ENCODE assay signal across 10 cellular contexts in the genomic region with DNA sequence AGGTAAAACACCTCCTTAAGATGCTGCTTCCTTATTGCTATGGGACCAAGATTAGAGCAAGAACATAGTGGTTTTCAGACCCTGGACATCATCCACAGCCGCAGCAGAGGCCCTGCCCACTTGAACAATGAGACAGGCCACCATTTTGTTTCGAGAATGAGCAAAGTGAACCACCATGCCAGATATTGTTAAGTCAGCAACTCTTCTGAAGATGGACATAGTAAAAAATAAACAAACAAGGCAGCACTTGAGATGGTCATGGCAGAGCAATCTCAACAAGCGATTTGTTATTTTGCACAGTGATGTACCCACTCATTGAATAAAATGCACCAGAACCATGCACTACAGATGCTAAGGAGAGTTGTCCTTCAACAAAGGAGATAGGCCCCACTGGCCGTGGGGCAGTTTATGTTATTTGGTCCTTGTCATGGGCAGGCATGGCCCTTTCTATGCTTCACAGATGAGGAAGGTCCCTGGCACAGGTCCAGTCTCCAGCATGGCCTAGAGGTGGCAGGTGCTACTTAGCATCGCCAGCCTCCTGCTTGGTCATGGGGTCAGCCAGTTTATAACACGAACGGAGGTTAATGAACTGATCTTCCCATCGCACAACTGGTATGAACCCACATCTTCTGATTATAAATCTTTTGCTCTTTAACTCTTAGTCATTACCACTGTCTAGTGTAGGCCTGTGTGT.
DNase-seq lines count a peak whose midpoint lies in the region; ATAC-seq and TF ChIP-seq lines count a peak whose summit lies in the region.
"Had no signal": no experiment of that assay in that cellular context is flagged by ENCODE, and none has a peak within 500 bp of the region (broad histone marks: within the 10 kb centered on the region; RNA-seq: fewer than 3 reads in every experiment).

No MANE protein-coding gene starts in this region.

- H3K36me3 ChIP-seq in OCI-LY1 (ENCODE audit: insufficient read depth, low read length): peaks cover 97% of the 10 kb centered on the region
- H3K36me3 ChIP-seq: SJSA1 had no signal

- H3K4me2 ChIP-seq in OCI-LY1 (ENCODE audit: low read length): no peak overlapping the region; the same call in 1 of the 2 replicates

- TF ChIP-seq CTCF in OCI-LY1 (IDR thresholded peaks at IDR 0.05; ENCODE audit: low read length): no peak

- H3K4me1 ChIP-seq in OCI-LY1 (ENCODE audit: insufficient read depth, low read length, severe bottlenecking): peaks cover 49% of the 10 kb centered on the region
- H3K4me1 ChIP-seq: SJSA1 had no signal

- H3K4me3 ChIP-seq in OCI-LY1 (ENCODE audit: low read depth, low read length, poor library complexity, severe bottlenecking): no peak overlapping the region
- H3K4me3 ChIP-seq: SJSA1 had no signal

- intact Hi-C loops in dendritic cell treated with granulocyte-macrophage colony-stimulating factor and Interleukin-4, amounts not matched to agents 40 ng/mL and 50 ng/mL, for 4 days (cut with micrococcal nuclease): no loop called here

- no peaks in the 10 kb centered on the region for H3K9me3 Mint-ChIP-seq in stimulated activated naive CD8-positive, alpha-beta T cell treated with anti-CD3 and anti-CD28 coated beads, Interleukin-15, Interleukin-2, amounts not matched to agents 100 ng/mL and 50 ng/mL, for 24 hours
- H3K9me3 Mint-ChIP-seq in dendritic cell treated with granulocyte-macrophage colony-stimulating factor and Interleukin-4, amounts not matched to agents 40 ng/mL and 50 ng/mL, for 4 days: no peaks in the 10 kb centered on the region

- H3K36me3 Mint-ChIP-seq in stimulated activated naive CD8-positive, alpha-beta T cell treated with anti-CD3 and anti-CD28 coated beads, Interleukin-15, Interleukin-2, amounts not matched to agents 100 ng/mL and 50 ng/mL, for 24 hours (ENCODE audit: low read depth): peaks cover 84% of the 10 kb centered on the region
- H3K36me3 Mint-ChIP-seq in dendritic cell treated with granulocyte-macrophage colony-stimulating factor and Interleukin-4, amounts not matched to agents 40 ng/mL and 50 ng/mL, for 4 days (ENCODE audit: low read depth): peaks cover 92% of the 10 kb centered on the region

- peaks cover 10% of the 10 kb centered on the region for H3K4me1 Mint-ChIP-seq in stimulated activated naive CD8-positive, alpha-beta T cell treated with anti-CD3 and anti-CD28 coated beads, Interleukin-15, Interleukin-2, amounts not matched to agents 100 ng/mL and 50 ng/mL, for 24 hours (ENCODE audit: low read depth)
- H3K4me1 Mint-ChIP-seq in dendritic cell treated with granulocyte-macrophage colony-stimulating factor and Interleukin-4, amounts not matched to agents 40 ng/mL and 50 ng/mL, for 4 days (ENCODE audit: low read depth): peaks cover 74% of the 10 kb centered on the region

- H2AFZ ChIP-seq in OCI-LY1 (ENCODE audit: low read length): no peak overlapping the region

- no peaks in the 10 kb centered on the region for H3K9me2 ChIP-seq in OCI-LY1 (ENCODE audit: low read depth, low read length)

- H3F3A ChIP-seq in OCI-LY1 (ENCODE audit: insufficient read depth, low read length): no peaks in the 10 kb centered on the region

- H3K9ac ChIP-seq in OCI-LY1 (ENCODE audit: low read length): no peak overlapping the region

- peaks cover 77% of the 10 kb centered on the region for H3K79me2 ChIP-seq in OCI-LY1 (ENCODE audit: insufficient read depth, low read length)

- H3K27ac Mint-ChIP-seq in stimulated activated naive CD8-positive, alpha-beta T cell treated with anti-CD3 and anti-CD28 coated beads, Interleukin-15, Interleukin-2, amounts not matched to agents 100 ng/mL and 50 ng/mL, for 24 hours: peak overlapping the region; percentile 97
- peak overlapping the region; percentile 1 for H3K27ac Mint-ChIP-seq in dendritic cell treated with granulocyte-macrophage colony-stimulating factor and Interleukin-4, amounts not matched to agents 40 ng/mL and 50 ng/mL, for 4 days

- no peaks in the 10 kb centered on the region for H3K27me3 ChIP-seq in OCI-LY1 (ENCODE audit: insufficient read depth, low read length)

- H3K27ac ChIP-seq in OCI-LY1 (ENCODE audit: low read depth, low read length, poor library complexity, severe bottlenecking): peak overlapping the region; percentile 4
- H3K27ac ChIP-seq: SJSA1 had no signal

- ATAC-seq in stimulated activated naive CD8-positive, alpha-beta T cell treated with anti-CD3 and anti-CD28 coated beads, Interleukin-15, Interleukin-2, amounts not matched to agents 100 U/mL and 50 U/mL, for 24 hours: no peak
- ATAC-seq in HG02840 (IDR thresholded peaks at IDR 0.05; ENCODE audit: low FRiP score, unreplicated experiment): no peak
- ATAC-seq in GM21390 (IDR thresholded peaks at IDR 0.05; ENCODE audit: unreplicated experiment): no peak

- no peak for DNase-seq in stimulated activated naive CD8-positive, alpha-beta T cell treated with anti-CD3 and anti-CD28 coated beads, Interleukin-15, Interleukin-2, amounts not matched to agents 100 U/mL and 50 U/mL, for 24 hours
- no peak for DNase-seq in DMS114 treated with DMSO at 0.1 percent for 48 hours (lab: John Stamatoyannopoulos, UW; ENCODE audit: unreplicated experiment)
- no peak for DNase-seq in NCI-H526 (lab: John Stamatoyannopoulos, UW)
- DNase-seq: dermis blood vessel endothelial cell had no signal

- H4K20me1 ChIP-seq in OCI-LY1 (ENCODE audit: insufficient read depth, low read length): no peaks in the 10 kb centered on the region

- peak overlapping the region; percentile 64 for H3K4me3 Mint-ChIP-seq in stimulated activated naive CD8-positive, alpha-beta T cell treated with anti-CD3 and anti-CD28 coated beads, Interleukin-15, Interleukin-2, amounts not matched to agents 100 ng/mL and 50 ng/mL, for 24 hours
- H3K4me3 Mint-ChIP-seq in dendritic cell treated with granulocyte-macrophage colony-stimulating factor and Interleukin-4, amounts not matched to agents 40 ng/mL and 50 ng/mL, for 4 days: no peak overlapping the region

- no peaks in the 10 kb centered on the region for H3K9me3 ChIP-seq in OCI-LY1 (ENCODE audit: low read length)
- H3K9me3 ChIP-seq: SJSA1 had no signal

- H3K27me3 Mint-ChIP-seq in stimulated activated naive CD8-positive, alpha-beta T cell treated with anti-CD3 and anti-CD28 coated beads, Interleukin-15, Interleukin-2, amounts not matched to agents 100 ng/mL and 50 ng/mL, for 24 hours: no peaks in the 10 kb centered on the region
- no peaks in the 10 kb centered on the region for H3K27me3 Mint-ChIP-seq in dendritic cell treated with granulocyte-macrophage colony-stimulating factor and Interleukin-4, amounts not matched to agents 40 ng/mL and 50 ng/mL, for 4 days
